9 cellular contexts compared by ENCODE assay signal in the genomic region with DNA sequence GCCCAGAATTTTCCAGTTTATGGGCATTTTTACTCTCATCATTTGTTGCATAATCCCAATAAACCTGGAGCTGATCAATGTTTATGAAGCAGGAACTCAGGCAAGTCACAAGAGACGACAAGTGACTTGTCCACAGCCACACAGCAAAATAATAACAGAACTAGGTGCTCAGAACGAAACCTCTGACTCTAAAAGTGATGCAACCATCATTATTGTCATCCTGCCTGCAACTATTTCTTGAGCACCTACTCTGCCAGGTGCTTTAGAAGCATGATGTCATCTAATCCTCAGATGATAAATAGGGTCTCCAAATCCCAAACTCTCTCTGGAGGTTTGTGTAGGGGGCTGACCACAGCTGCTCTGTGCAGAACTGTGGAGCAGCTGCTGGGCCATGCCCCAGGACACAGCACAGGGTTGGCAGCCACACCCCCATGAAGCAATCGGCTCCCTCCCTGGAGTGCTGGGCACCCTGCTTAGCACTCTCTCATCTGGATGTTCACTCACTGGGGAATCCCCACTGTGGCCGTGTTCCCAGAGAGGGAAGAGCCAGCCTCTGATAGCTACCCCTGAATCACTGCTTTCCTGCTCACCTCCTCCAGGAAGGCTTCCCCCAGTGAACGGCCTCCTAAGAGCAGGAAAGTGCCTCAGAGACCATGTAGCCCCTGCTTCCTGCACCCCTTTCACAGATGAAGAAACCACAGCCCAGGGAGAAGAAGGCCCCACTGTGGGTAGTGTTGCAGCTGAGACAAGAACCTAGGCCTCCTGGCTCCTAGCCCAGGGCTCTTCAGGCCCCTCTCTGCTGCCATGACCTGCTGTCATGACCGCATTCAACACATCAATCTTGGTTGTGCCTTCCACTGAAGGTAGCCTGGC. TPM values are rescaled to one million over a fixed set of nuclear protein-coding genes. Genes with fewer than 3 reads are reported as not detected.
DNase-seq lines count a peak whose midpoint lies in the region; ATAC-seq and TF ChIP-seq lines count a peak whose summit lies in the region.
"Had no signal": no experiment of that assay in that cellular context is flagged by ENCODE, and none has a peak within 500 bp of the region (broad histone marks: within the 10 kb centered on the region; RNA-seq: fewer than 3 reads in every experiment).

No MANE protein-coding gene starts in this region.

- H3K27me3 ChIP-seq in mammary epithelial cell (ENCODE audit: insufficient read depth, low read length) (no peaks in the 10 kb centered on the region), uterus (no peaks in the 10 kb centered on the region)

- DNase-seq in activated CD4-positive, CD25-positive, alpha-beta regulatory T cell treated with anti-CD3 and anti-CD28 coated beads, Interleukin-2, amount 50 U/mL, for 72 hours, result no peak
- peak; percentile 11 for DNase-seq in Jurkat, Clone E6-1 (ENCODE audit: low read depth, low spot score)
- DNase-seq in mammary epithelial cell, result peak; percentile 85
- DNase-seq in stimulated activated CD4-positive, alpha-beta T cell treated with anti-CD3 and anti-CD28 coated beads, Interleukin-4, amount 100 ng/mL, for 24 hours, result peak; percentile 39
- no peak for DNase-seq in uterus
- DNase-seq in cerebellar nuclear complex (lab: John Stamatoyannopoulos, UW), result no peak

- H3K9ac ChIP-seq in mammary epithelial cell (ENCODE audit: insufficient read depth, low read length), result no peak overlapping the region

- CTCF ChIA-PET in mammary epithelial cell (lab: Charles Lee; ENCODE audit: low non-redundant PET), result no interaction called here

- WGBS in mammary epithelial cell (ENCODE audit: low coverage, missing lambda C conversion rate), result 57% methylated on average over 5 of the region's 6 CpGs

- H3K9me3 ChIP-seq in mammary epithelial cell (replicated peaks; ENCODE audit: insufficient read depth, low read length) (no peaks in the 10 kb centered on the region), uterus (no peaks in the 10 kb centered on the region)

- peaks cover 45% of the 10 kb centered on the region for H3K4me1 ChIP-seq in mammary epithelial cell (ENCODE audit: insufficient read depth, low read length)
- no peaks in the 10 kb centered on the region for H3K4me1 ChIP-seq in uterus

- BruUV-seq in mammary epithelial cell (replicated peaks; lab: Mats Ljungman, UMichigan), result no TSS peak

- H3K27ac ChIP-seq in mammary epithelial cell (ENCODE audit: insufficient read depth, low read depth, low read length) (no peak overlapping the region), uterus (no peak overlapping the region)
- H3K27ac ChIP-seq: C4-2B had no signal

- TF ChIP-seq CTCF in mammary epithelial cell (conservative IDR thresholded peaks at IDR 0.05 in 1 of 2, IDR thresholded peaks at IDR 0.05 in 1 of 2; ENCODE audit: extremely low read depth in 1 of 2, insufficient read depth in 1 of 2, low read depth in 1 of 2, low read length in 2 of 2) (no peak), uterus (IDR thresholded peaks at IDR 0.05) (no peak)

- no peaks in the 10 kb centered on the region for H4K20me1 ChIP-seq in mammary epithelial cell (ENCODE audit: insufficient read depth, low read length)

- H2AFZ ChIP-seq in mammary epithelial cell (ENCODE audit: low read depth, low read length), result no peak overlapping the region

- ATAC-seq in activated CD4-positive, CD25-positive, alpha-beta regulatory T cell treated with anti-CD3 and anti-CD28 coated beads, Interleukin-2, amount 50 U/mL, for 24 hours, result peak; percentile 75 to 81
- ATAC-seq in HG03159 (IDR thresholded peaks at IDR 0.05; ENCODE audit: unreplicated experiment), result no peak

- dilution Hi-C loops in mammary epithelial cell (cut with HindIII; ENCODE audit: low sequenced_read_pairs), result loop anchor here (5.0 kb wide), 3 partner anchors 42 to 127 kb away; no protein-coding TSS in a partner anchor

- no peak for TF ChIP-seq POLR2A in uterus (IDR thresholded peaks at IDR 0.05)

- no peak overlapping the region for H3K4me3 ChIP-seq in Jurkat, Clone E6-1 (ENCODE audit: low read length)
- no peak overlapping the region for H3K4me3 ChIP-seq in mammary epithelial cell (replicated peaks in 1 of 3; ENCODE audit: insufficient read depth in 1 of 3, low read depth in 2 of 3, low read length in 3 of 3)
- no peak overlapping the region for H3K4me3 ChIP-seq in uterus

- H3K4me2 ChIP-seq in mammary epithelial cell (ENCODE audit: insufficient read depth, low read depth, low read length), result no peak overlapping the region

- intact Hi-C loops in mammary epithelial cell (cut with micrococcal nuclease), result no loop called here
- intact Hi-C loops in uterus (cut with DNase I; ENCODE audit: low total_unique reads), result no loop called here

- peaks cover 7% of the 10 kb centered on the region for H3K79me2 ChIP-seq in mammary epithelial cell (ENCODE audit: insufficient read depth, low read length)

- in situ Hi-C loops in mammary epithelial cell (cut with MboI; ENCODE audit: low sequenced_read_pairs in 2 of 2), result no loop called here

- H3K36me3 ChIP-seq in mammary epithelial cell (ENCODE audit: insufficient read depth, low read length), result no peaks in the 10 kb centered on the region
- H3K36me3 ChIP-seq in uterus, result no peaks in the 10 kb centered on the region

RNA-seq across cellular contexts. Expression of a gene that starts 2.1 kb away (rescaled TPM):
- polyA plus RNA-seq in Jurkat, Clone E6-1 (2012; ENCODE audit: insufficient read depth, insufficient read length), result not detected
- 10 to 100 TPM in 1 of 2 donors, 1 to 10 TPM in 1; 7.9 to 13.3 TPM for total RNA-seq in mammary epithelial cell
- polyA plus RNA-seq in mammary epithelial cell, result 7.0 TPM
- 10.0 TPM for polyA minus RNA-seq in mammary epithelial cell
- total RNA-seq in uterus, result 1 to 10 TPM in 2 of 4 donors, not detected in 2; 3.2 to 5.3 TPM

RNA-seq across cellular contexts. Expression of a gene that starts 34.7 kb away (rescaled TPM):
- polyA plus RNA-seq in Jurkat, Clone E6-1 (2012; ENCODE audit: insufficient read depth, insufficient read length), result 6.9 TPM
- total RNA-seq in mammary epithelial cell, result 10 to 100 TPM in 1 of 2 donors, 1 to 10 TPM in 1; 4.5 to 10.3 TPM
- 3.5 TPM for polyA plus RNA-seq in mammary epithelial cell
- polyA minus RNA-seq in mammary epithelial cell, result 11.1 TPM
- total RNA-seq in uterus, result 10 to 100 TPM in 1 of 4 donors, 1 to 10 TPM in 3; 3.5 to 17.7 (median 7.2) TPM

Comparison
In these comparisons a context has a peak if more than half of its experiments do, and no peak if none do; other contexts are left out.
1. DNase-seq: peak in Jurkat, Clone E6-1 (single experiment), mammary epithelial cell (single experiment) and stimulated activated CD4-positive, alpha-beta T cell treated with anti-CD3 and anti-CD28 coated beads, Interleukin-4, amount 100 ng/mL, for 24 hours (single experiment); none in activated CD4-positive, CD25-positive, alpha-beta regulatory T cell treated with anti-CD3 and anti-CD28 coated beads, Interleukin-2, amount 50 U/mL, for 72 hours (single experiment), uterus (0 of 2) and cerebellar nuclear complex (0 of 2).